In genomic region chr6:90203672-90204071, GRCh38 we compare ENCODE assay signal across 26 cellular contexts.
"Had no signal": no experiment of that assay in that cellular context is flagged by ENCODE, and none has a peak within 500 bp of the region (broad histone marks: within the 10 kb centered on the region; RNA-seq: fewer than 3 reads in every experiment).

No MANE protein-coding gene starts in this region.

- DNase-seq: activated CD4-positive, alpha-beta T cell treated with anti-CD3 and anti-CD28 coated beads for 4 hours; activated CD4-positive, alpha-beta T cell treated with anti-CD3 and anti-CD28 coated beads, Interleukin-2, amount 50 U/mL, for 4 hours; activated effector memory CD4-positive, alpha-beta T cell treated with anti-CD3 and anti-CD28 coated beads, Interleukin-2, amount 50 U/mL, for 16 hours; activated naive CD4-positive, alpha-beta T cell treated with anti-CD3 and anti-CD28 coated beads, Interleukin-2, amount 10 ng/mL, durations not matched to agents 7 days and 5 days; activated T-cell treated with anti-CD3 and anti-CD28 coated beads for 4 hours; central memory CD4-positive, alpha-beta T cell; foreskin melanocyte; heart right ventricle; kidney glomerular epithelial cell; left lung; occipital lobe; stimulated activated CD4-positive, alpha-beta T cell treated with anti-CD3 and anti-CD28 coated beads, Interleukin-15, amount 100 ng/mL, for 24 hours; stimulated activated CD4-positive, alpha-beta T cell treated with anti-CD3 and anti-CD28 coated beads, Interleukin-2, amount 100 ng/mL, for 24 hours; stimulated activated naive CD4-positive, alpha-beta T cell; T-helper 1 cell; tibial artery; upper lobe of right lung had no signal

- H3K27me3 ChIP-seq: breast epithelium, esophagus muscularis mucosa, heart right ventricle, left lung, right atrium auricular region, suprapubic skin, tibial artery, upper lobe of right lung had no signal

- H3K36me3 ChIP-seq: breast epithelium, esophagus muscularis mucosa, left lung, right atrium auricular region, suprapubic skin, upper lobe of right lung had no signal

- ATAC-seq: left lung, upper lobe of right lung had no signal

- H3K4me3 Mint-ChIP-seq: activated naive CD4-positive, alpha-beta T cell treated with anti-CD3 and anti-CD28 coated beads, Interleukin-2, amount 10 ng/mL, durations not matched to agents 7 days and 5 days; activated T-helper 1 cell treated with anti-CD3 and anti-CD28 coated beads, Interleukin-12 subunit alpha, Interleukin-12 subunit beta, Interleukin-2, Interleukin-4 antibody, amounts not matched to agents 30 ng/mL and 10 ng/mL and 1 ng/mL, durations not matched to agents 14 hours and 24 hours and 36 hours; neural crest cell; T-helper 2 cell treated with Interferon-gamma antibody and Interleukin-4, amounts not matched to agents 5 μg/mL and 100 μg/mL, for 36 hours had no signal

- H3K27ac ChIP-seq: breast epithelium, esophagus muscularis mucosa, heart right ventricle, left lung, parathyroid adenoma, right atrium auricular region, suprapubic skin, tibial artery, upper lobe of right lung had no signal

- H3K4me1 ChIP-seq: breast epithelium, esophagus muscularis mucosa, left lung, tibial artery, upper lobe of right lung had no signal

- H3K9me3 ChIP-seq: breast epithelium, esophagus muscularis mucosa, heart right ventricle, left lung, right atrium auricular region, suprapubic skin, tibial artery, upper lobe of right lung had no signal

- H3K27me3 Mint-ChIP-seq: activated naive CD4-positive, alpha-beta T cell treated with anti-CD3 and anti-CD28 coated beads, Interleukin-2, amount 10 ng/mL, durations not matched to agents 7 days and 5 days had no signal

- H3K4me3 ChIP-seq: breast epithelium, esophagus muscularis mucosa, heart right ventricle, left lung, lung, right atrium auricular region, suprapubic skin, tibial artery, upper lobe of right lung had no signal

- H3K27ac Mint-ChIP-seq: activated naive CD4-positive, alpha-beta T cell treated with anti-CD3 and anti-CD28 coated beads, Interleukin-2, amount 10 ng/mL, durations not matched to agents 7 days and 5 days; activated T-helper 1 cell treated with anti-CD3 and anti-CD28 coated beads, Interleukin-12 subunit alpha, Interleukin-12 subunit beta, Interleukin-2, Interleukin-4 antibody, amounts not matched to agents 30 ng/mL and 10 ng/mL and 1 ng/mL, durations not matched to agents 14 hours and 24 hours and 36 hours; T-helper 2 cell treated with Interferon-gamma antibody and Interleukin-4, amounts not matched to agents 5 μg/mL and 100 μg/mL, for 36 hours had no signal
